20 cellular contexts compared by ENCODE assay signal in the genomic region with DNA sequence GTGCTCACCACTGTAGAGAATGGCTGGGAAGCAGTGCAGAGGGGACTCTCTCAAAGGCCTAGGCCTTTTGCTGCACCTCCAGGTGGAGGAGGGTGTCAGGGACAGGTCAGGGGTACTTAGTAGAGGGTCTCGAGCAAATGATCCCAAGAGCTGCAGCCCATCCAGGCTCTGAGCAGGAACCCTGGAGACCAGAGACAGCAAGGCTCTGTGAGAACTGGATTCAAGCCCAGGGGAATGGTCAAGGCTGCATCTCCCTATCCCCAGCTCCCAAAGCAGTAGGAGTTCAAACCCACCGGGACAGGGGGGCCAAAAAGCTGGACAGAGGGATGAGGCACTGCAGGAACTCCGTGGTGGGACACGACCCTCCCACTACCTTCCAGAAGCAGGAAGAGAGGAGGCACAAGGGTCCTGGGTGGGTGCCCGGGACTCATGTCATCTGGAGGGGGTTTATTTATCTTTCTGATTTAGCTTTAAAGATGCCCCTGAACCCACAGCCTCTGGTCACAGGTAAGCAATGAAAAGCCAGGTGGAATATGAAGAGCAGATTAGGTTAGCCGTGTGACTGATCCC.
DNase-seq lines count a peak whose midpoint lies in the region; ATAC-seq and TF ChIP-seq lines count a peak whose summit lies in the region.
"Had no signal": no experiment of that assay in that cellular context is flagged by ENCODE, and none has a peak within 500 bp of the region (broad histone marks: within the 10 kb centered on the region; RNA-seq: fewer than 3 reads in every experiment).

No MANE protein-coding gene starts in this region.

- no peaks in the 10 kb centered on the region for H3K27me3 Mint-ChIP-seq in activated naive CD8-positive, alpha-beta T cell treated with anti-CD3 and anti-CD28 coated beads, Interleukin-2, amount 10 ng/mL, durations not matched to agents 7 days and 5 days
- no peaks in the 10 kb centered on the region for H3K27me3 Mint-ChIP-seq in activated naive CD8-positive, alpha-beta T cell treated with anti-CD3 and anti-CD28 coated beads, Interleukin-2, amount 50 U/mL, for 24 hours
- no peaks in the 10 kb centered on the region for H3K27me3 Mint-ChIP-seq in osteocyte (ENCODE audit: unreplicated experiment)
- H3K27me3 Mint-ChIP-seq: CD4-positive, alpha-beta T cell had no signal

- TF ChIP-seq CTCF in osteocyte (IDR thresholded peaks at IDR 0.05), result no peak

- no peak overlapping the region for H3K4me3 Mint-ChIP-seq in activated naive CD8-positive, alpha-beta T cell treated with anti-CD3 and anti-CD28 coated beads, Interleukin-2, amount 10 ng/mL, durations not matched to agents 7 days and 5 days
- H3K4me3 Mint-ChIP-seq in activated naive CD8-positive, alpha-beta T cell treated with anti-CD3 and anti-CD28 coated beads, Interleukin-2, amount 50 U/mL, for 24 hours, result no peak overlapping the region
- H3K4me3 Mint-ChIP-seq in osteocyte (ENCODE audit: unreplicated experiment), result no peak overlapping the region
- H3K4me3 Mint-ChIP-seq: CD4-positive, alpha-beta T cell; HFFc6 had no signal

- no peaks in the 10 kb centered on the region for H3K9me3 Mint-ChIP-seq in activated naive CD8-positive, alpha-beta T cell treated with anti-CD3 and anti-CD28 coated beads, Interleukin-2, amount 10 ng/mL, durations not matched to agents 7 days and 5 days
- H3K9me3 Mint-ChIP-seq in activated naive CD8-positive, alpha-beta T cell treated with anti-CD3 and anti-CD28 coated beads, Interleukin-2, amount 50 U/mL, for 24 hours, result no peaks in the 10 kb centered on the region
- no peaks in the 10 kb centered on the region for H3K9me3 Mint-ChIP-seq in osteocyte (ENCODE audit: unreplicated experiment)
- H3K9me3 Mint-ChIP-seq: CD4-positive, alpha-beta T cell; HFFc6 had no signal

- H3K27ac Mint-ChIP-seq in activated naive CD8-positive, alpha-beta T cell treated with anti-CD3 and anti-CD28 coated beads, Interleukin-2, amount 10 ng/mL, durations not matched to agents 7 days and 5 days, result peak overlapping the region; percentile 30
- H3K27ac Mint-ChIP-seq in activated naive CD8-positive, alpha-beta T cell treated with anti-CD3 and anti-CD28 coated beads, Interleukin-2, amount 50 U/mL, for 24 hours, result no peak overlapping the region
- H3K27ac Mint-ChIP-seq in osteocyte (ENCODE audit: unreplicated experiment), result no peak overlapping the region
- H3K27ac Mint-ChIP-seq: CD4-positive, alpha-beta T cell; HFFc6 had no signal

- no peak for ATAC-seq in activated naive CD8-positive, alpha-beta T cell treated with anti-CD3 and anti-CD28 coated beads, Interleukin-2, amount 10 ng/mL, durations not matched to agents 7 days and 5 days (ENCODE audit: low read depth)
- ATAC-seq in activated naive CD8-positive, alpha-beta T cell treated with anti-CD3 and anti-CD28 coated beads, Interleukin-2, amount 50 U/mL, for 24 hours, result no peak
- no peak for ATAC-seq in HG03571 (IDR thresholded peaks at IDR 0.05; ENCODE audit: unreplicated experiment)
- ATAC-seq in HG02571 (IDR thresholded peaks at IDR 0.05; ENCODE audit: unreplicated experiment), result no peak
- no peak for ATAC-seq in HG03025 (IDR thresholded peaks at IDR 0.05; ENCODE audit: low FRiP score, unreplicated experiment)

- no peak for DNase-seq in activated naive CD8-positive, alpha-beta T cell treated with anti-CD3 and anti-CD28 coated beads, Interleukin-2, amount 10 ng/mL, durations not matched to agents 7 days and 5 days
- DNase-seq in activated naive CD8-positive, alpha-beta T cell treated with anti-CD3 and anti-CD28 coated beads, Interleukin-2, amount 50 U/mL, for 24 hours, result no peak
- DNase-seq in ecto neural progenitor cell (ENCODE audit: low spot score) (peak; percentile 30), osteocyte (ENCODE audit: extremely low spot score, unreplicated experiment) (peak; percentile 74)
- DNase-seq: Caco-2; CD4-positive, alpha-beta T cell; DMS153; GF-D8; HFFc6; NCI-H1436; NCI-H2029 treated with DMSO at 0.1 percent for 48 hours; NCI-H2171; NCI-H446 treated with DMSO at 0.1 percent for 48 hours; NCI-H69; NK-92 treated with Interleukin-12 subunit alpha and Interleukin-12 subunit beta, amount 100 ng/mL, for 24 hours; OCI-M1; Right ventricle myocardium superior had no signal

- peaks cover 22% of the 10 kb centered on the region for H3K4me1 Mint-ChIP-seq in activated naive CD8-positive, alpha-beta T cell treated with anti-CD3 and anti-CD28 coated beads, Interleukin-2, amount 10 ng/mL, durations not matched to agents 7 days and 5 days
- no peaks in the 10 kb centered on the region for H3K4me1 Mint-ChIP-seq in activated naive CD8-positive, alpha-beta T cell treated with anti-CD3 and anti-CD28 coated beads, Interleukin-2, amount 50 U/mL, for 24 hours
- H3K4me1 Mint-ChIP-seq in osteocyte (ENCODE audit: unreplicated experiment), result no peaks in the 10 kb centered on the region

- peaks cover 20% of the 10 kb centered on the region for H3K36me3 Mint-ChIP-seq in activated naive CD8-positive, alpha-beta T cell treated with anti-CD3 and anti-CD28 coated beads, Interleukin-2, amount 10 ng/mL, durations not matched to agents 7 days and 5 days
- H3K36me3 Mint-ChIP-seq in activated naive CD8-positive, alpha-beta T cell treated with anti-CD3 and anti-CD28 coated beads, Interleukin-2, amount 50 U/mL, for 24 hours (ENCODE audit: low read depth), result no peaks in the 10 kb centered on the region
- H3K36me3 Mint-ChIP-seq in osteocyte (ENCODE audit: unreplicated experiment), result peaks cover 25% of the 10 kb centered on the region

- POLR2A ChIA-PET in activated naive CD8-positive, alpha-beta T cell treated with anti-CD3 and anti-CD28 coated beads, Interleukin-2, amount 10 ng/mL, durations not matched to agents 7 days and 5 days (lab: Charles Lee), result interaction anchor here (0.7 to 2.0 kb wide), 2 partner anchors 12 to 18 kb away, joined by 3 to 5 read pairs; no protein-coding TSS in a partner anchor

Comparison
In these comparisons a context has a peak if more than half of its experiments do, and no peak if none do; other contexts are left out.
1. DNase-seq: peak in ecto neural progenitor cell (single experiment) and osteocyte (single experiment); none in activated naive CD8-positive, alpha-beta T cell treated with anti-CD3 and anti-CD28 coated beads, Interleukin-2, amount 10 ng/mL, durations not matched to agents 7 days and 5 days (single experiment) and activated naive CD8-positive, alpha-beta T cell treated with anti-CD3 and anti-CD28 coated beads, Interleukin-2, amount 50 U/mL, for 24 hours (single experiment).